ENCODE assay signal across 1 cellular context in genomic region chr6:24774696-24775519, GRCh38.
A peak's percentile ranks its signal among the peaks of the same experiment; 100 is the strongest.
TF ChIP-seq lines count a peak whose summit lies in the region.

Gene GMNN (plus strand): TSS chr6:24774937. CDS start chr6:24777247, 2,310 bp downstream.

TF ChIP-seq in K562, 482 proteins besides CTCF, POLR2A, EP300 and RAD21 (continued from another document and continues in another):
- TF ChIP-seq RREB1 (CRISPR knock-in tag; IDR thresholded peaks at IDR 0.05) (peak; percentile 68; the same call in 1 of the 2 replicates), ZNF41 (CRISPR knock-in tag; conservative IDR thresholded peaks at IDR 0.05) (no peak), HES1 (IDR thresholded peaks at IDR 0.05; ENCODE audit: low read depth) (no peak), ZNF143 (CRISPR knock-in tag; IDR thresholded peaks at IDR 0.05) (no peak), GTF2E2 (tag; IDR thresholded peaks at IDR 0.05) (peak; percentile 95; the same call in 1 of the 2 replicates), E2F1 (CRISPR knock-in tag; IDR thresholded peaks at IDR 0.05) (peak; percentile 100), RBM39 (optimal IDR thresholded peaks at IDR 0.05; ENCODE audit: low read depth, low read length) (no peak), ZFPM2 (CRISPR knock-in tag; IDR thresholded peaks at IDR 0.05) (no peak), PTTG1 (tag; IDR thresholded peaks at IDR 0.05; ENCODE audit: low read depth) (no peak), GATAD2A (IDR thresholded peaks at IDR 0.05) (no peak), ADNP (tag; IDR thresholded peaks at IDR 0.05) (no peak), MEF2A (IDR thresholded peaks at IDR 0.05; ENCODE audit: control insufficient read depth, low read depth, low read length) (no peak), ZBTB33 (CRISPR knock-in tag; IDR thresholded peaks at IDR 0.05) (peak; percentile 64; the same call in 1 of the 2 replicates), HOXB6 (CRISPR knock-in tag; IDR thresholded peaks at IDR 0.05; ENCODE audit: borderline replicate concordance) (no peak), GTF2A2 (tag; IDR thresholded peaks at IDR 0.05) (no peak), DLX4 (CRISPR knock-in tag; IDR thresholded peaks at IDR 0.05) (no peak), SMC3 (conservative IDR thresholded peaks at IDR 0.05; ENCODE audit: insufficient read depth, low read depth, low read length) (0 out of 2 replicates have a peak, but pooled peaks have one; percentile 1), ZNF740 (CRISPR knock-in tag; IDR thresholded peaks at IDR 0.05) (no peak; the same call in 1 of the 2 replicates), ZNF740 (tag; IDR thresholded peaks at IDR 0.05) (peak in 1 of 2 experiments; percentile 48; a peak in 1 of 4 replicates), HNRNPLL (IDR thresholded peaks at IDR 0.05; ENCODE audit: low read depth, low read length, poor library complexity, severe bottlenecking) (peak; percentile 54), CAMTA2 (CRISPR knock-in tag; conservative IDR thresholded peaks at IDR 0.05) (0 out of 2 replicates have a peak, but pooled peaks have one; percentile 72), ZNF431 (CRISPR knock-in tag; IDR thresholded peaks at IDR 0.05) (peak; percentile 60; the same call in 1 of the 2 replicates), SMARCA5 (IDR thresholded peaks at IDR 0.05) (peak; percentile 91), EZH2 (IDR thresholded peaks at IDR 0.05; ENCODE audit: borderline replicate concordance, low read depth, low read length) (no peak), ZNF174 (CRISPR knock-in tag; IDR thresholded peaks at IDR 0.05) (no peak), BCLAF1 (IDR thresholded peaks at IDR 0.05; ENCODE audit: borderline replicate concordance in 1 of 2, control insufficient read depth in 1 of 2, low read depth in 2 of 2, low read length in 1 of 2) (no peak), FOXK1 (CRISPR knock-in tag; IDR thresholded peaks at IDR 0.05; ENCODE audit: borderline replicate concordance) (no peak; the same call in 1 of the 2 replicates), PRDM10 (IDR thresholded peaks at IDR 0.05; ENCODE audit: partially characterized antibody) (peak; percentile 94), C11orf30 (IDR thresholded peaks at IDR 0.05; ENCODE audit: low read depth) (0 out of 2 replicates have a peak, but pooled peaks have one; percentile 44), ZNF655 (CRISPR knock-in tag; IDR thresholded peaks at IDR 0.05) (no peak), KLF6 (CRISPR knock-in tag; IDR thresholded peaks at IDR 0.05; ENCODE audit: borderline replicate concordance) (0 out of 2 replicates have a peak, but pooled peaks have one; percentile 8), GABPB2 (CRISPR knock-in tag; conservative IDR thresholded peaks at IDR 0.05) (no peak), E2F4 (CRISPR knock-in tag; IDR thresholded peaks at IDR 0.05; ENCODE audit: low read depth) (peak; percentile 95), ZNF766 (CRISPR knock-in tag; conservative IDR thresholded peaks at IDR 0.05) (peak; percentile 66; the same call in 1 of the 2 replicates), GATAD2B (IDR thresholded peaks at IDR 0.05; ENCODE audit: borderline replicate concordance) (0 out of 2 replicates have a peak, but pooled peaks have one; percentile 51), SAP30 (IDR thresholded peaks at IDR 0.05; ENCODE audit: borderline replicate concordance, insufficient read depth, low read depth, low read length, poor library complexity, severe bottlenecking) (peak; percentile 98), ZBTB17 (CRISPR knock-in tag; IDR thresholded peaks at IDR 0.05) (no peak), TAF9B (IDR thresholded peaks at IDR 0.05; ENCODE audit: partially characterized antibody) (peak; percentile 92), SRSF3 (IDR thresholded peaks at IDR 0.05; ENCODE audit: insufficient read depth, low read length) (no peak), HDAC8 (tag; IDR thresholded peaks at IDR 0.05) (0 out of 2 replicates have a peak, but pooled peaks have one; percentile 56)
